Comparison of ENCODE assay signal across 9 cellular contexts in genomic region chr3:104273046-104273649, GRCh38.
A peak's percentile ranks its signal among the peaks of the same experiment; 100 is the strongest.
DNase-seq lines count a peak whose midpoint lies in the region; ATAC-seq and TF ChIP-seq lines count a peak whose summit lies in the region.
"Had no signal": no experiment of that assay in that cellular context is flagged by ENCODE, and none has a peak within 500 bp of the region (broad histone marks: within the 10 kb centered on the region; RNA-seq: fewer than 3 reads in every experiment).

No MANE protein-coding gene starts in this region.

- no peak overlapping the region for H2AFZ ChIP-seq in parathyroid adenoma

- H3K4me1 Mint-ChIP-seq in activated CD4-positive, alpha-beta T cell treated with anti-CD3 and anti-CD28 coated beads for 36 hours = no peaks in the 10 kb centered on the region
- H3K4me1 Mint-ChIP-seq: IgD-negative memory B cell had no signal

- H3K9me3 Mint-ChIP-seq in activated CD4-positive, alpha-beta T cell treated with anti-CD3 and anti-CD28 coated beads for 36 hours (ENCODE audit: low read depth) = peaks cover 6% of the 10 kb centered on the region

- H3K4me1 ChIP-seq in colonic mucosa (no peaks in the 10 kb centered on the region), parathyroid adenoma (no peaks in the 10 kb centered on the region)

- TF ChIP-seq CTCF in colonic mucosa (IDR thresholded peaks at IDR 0.05) = peak; percentile 40
- peak; percentile 75 for TF ChIP-seq CTCF in parathyroid adenoma (IDR thresholded peaks at IDR 0.05)

- H3K79me2 ChIP-seq in parathyroid adenoma = no peaks in the 10 kb centered on the region

- H3K4me3 Mint-ChIP-seq in activated CD4-positive, alpha-beta T cell treated with anti-CD3 and anti-CD28 coated beads for 36 hours = no peak overlapping the region
- H3K4me3 Mint-ChIP-seq: IgD-negative memory B cell had no signal

- no peak overlapping the region for H3K4me2 ChIP-seq in parathyroid adenoma (ENCODE audit: low read length)

- POLR2A ChIA-PET in activated CD4-positive, alpha-beta T cell treated with anti-CD3 and anti-CD28 coated beads for 36 hours (lab: Charles Lee) = no interaction called here

- no peaks in the 10 kb centered on the region for H3K9me3 ChIP-seq in colonic mucosa
- H3K9me3 ChIP-seq in parathyroid adenoma (ENCODE audit: control insufficient read depth, low read length) = no peaks in the 10 kb centered on the region

- intact Hi-C loops in colonic mucosa (cut with DNase I) = no loop called here
- intact Hi-C loops in activated CD4-positive, alpha-beta T cell treated with anti-CD3 and anti-CD28 coated beads for 36 hours (cut with DNase I, micrococcal nuclease) = no loop called here

- no peaks in the 10 kb centered on the region for H3K36me3 Mint-ChIP-seq in activated CD4-positive, alpha-beta T cell treated with anti-CD3 and anti-CD28 coated beads for 36 hours (ENCODE audit: low read depth)

- H3K27ac ChIP-seq in colonic mucosa (no peak overlapping the region), parathyroid adenoma (no peak overlapping the region)

- ATAC-seq in activated CD4-positive, alpha-beta T cell treated with anti-CD3 and anti-CD28 coated beads for 36 hours = no peak

- DNase-seq in DMS53 (lab: John Stamatoyannopoulos, UW) (peak; percentile 56), HCEC 1CT (peak; percentile 37), NCI-H345 (lab: John Stamatoyannopoulos, UW) (peak; percentile 23), colonic mucosa (no peak), T-helper 9 cell (no peak)
- DNase-seq in activated CD4-positive, alpha-beta T cell treated with anti-CD3 and anti-CD28 coated beads for 36 hours = no peak
- DNase-seq in stimulated activated naive CD4-positive, alpha-beta T cell (lab: John Stamatoyannopoulos, UW) = no peak

- H3K9ac ChIP-seq in colonic mucosa (ENCODE audit: low read depth in 2 of 2, low read length in 2 of 2) = no peak overlapping the region
- H3K9ac ChIP-seq in parathyroid adenoma = no peak overlapping the region

- H3K4me3 ChIP-seq in colonic mucosa (no peak overlapping the region), parathyroid adenoma (ENCODE audit: low read depth, low read length) (no peak overlapping the region)

- H3K36me3 ChIP-seq in colonic mucosa = no peaks in the 10 kb centered on the region
- no peaks in the 10 kb centered on the region for H3K36me3 ChIP-seq in parathyroid adenoma (ENCODE audit: control insufficient read depth, insufficient read depth, low read length)

- H3K27me3 Mint-ChIP-seq in activated CD4-positive, alpha-beta T cell treated with anti-CD3 and anti-CD28 coated beads for 36 hours = no peaks in the 10 kb centered on the region

- no peaks in the 10 kb centered on the region for H3K27me3 ChIP-seq in colonic mucosa
- H3K27me3 ChIP-seq in parathyroid adenoma (ENCODE audit: control insufficient read depth, insufficient read depth, low read length) = no peaks in the 10 kb centered on the region

- H3K27ac Mint-ChIP-seq in activated CD4-positive, alpha-beta T cell treated with anti-CD3 and anti-CD28 coated beads for 36 hours = no peak overlapping the region
- H3K27ac Mint-ChIP-seq: IgD-negative memory B cell had no signal

- CTCF ChIA-PET in activated CD4-positive, alpha-beta T cell treated with anti-CD3 and anti-CD28 coated beads for 36 hours (lab: Charles Lee) = no interaction called here

Comparison
In these comparisons a context has a peak if more than half of its experiments do, and no peak if none do; other contexts are left out.
1. DNase-seq: peak in DMS53 (single experiment), HCEC 1CT (single experiment) and NCI-H345 (single experiment); none in colonic mucosa (single experiment), activated CD4-positive, alpha-beta T cell treated with anti-CD3 and anti-CD28 coated beads for 36 hours (single experiment), stimulated activated naive CD4-positive, alpha-beta T cell (0 of 6) and T-helper 9 cell (single experiment).